14 cellular contexts compared by ENCODE assay signal in genomic region chr14:31418440-31418839, GRCh38. TPM values are rescaled to one million over a fixed set of nuclear protein-coding genes. Genes with fewer than 3 reads are reported as not detected.
DNase-seq lines count a peak whose midpoint lies in the region; ATAC-seq, FAIRE-seq and TF ChIP-seq lines count a peak whose summit lies in the region.
"Had no signal": no experiment of that assay in that cellular context is flagged by ENCODE, and none has a peak within 500 bp of the region (broad histone marks: within the 10 kb centered on the region; RNA-seq: fewer than 3 reads in every experiment).

No MANE protein-coding gene starts in this region.

- H3K4me3 ChIP-seq in GM12878 (no peak overlapping the region), neural progenitor cell (no peak overlapping the region)

- H3K9ac ChIP-seq in GM12878 (ENCODE audit: control insufficient read depth, insufficient read depth, low read length), result no peak overlapping the region
- H3K9ac ChIP-seq in neural progenitor cell, result no peak overlapping the region

- no peaks in the 10 kb centered on the region for H3K9me3 ChIP-seq in CD4-positive, alpha-beta T cell (ENCODE audit: control insufficient read depth, low read length)
- H3K9me3 ChIP-seq in GM12878 (replicated peaks; ENCODE audit: control insufficient read depth, insufficient read depth, low read length), result no peaks in the 10 kb centered on the region
- H3K9me3 ChIP-seq in neural progenitor cell (ENCODE audit: low read depth), result no peaks in the 10 kb centered on the region
- H3K9me3 ChIP-seq: stomach had no signal

- H4K20me1 ChIP-seq in GM12878 (ENCODE audit: control insufficient read depth, insufficient read depth) (no peaks in the 10 kb centered on the region), neural progenitor cell (ENCODE audit: low read depth) (no peaks in the 10 kb centered on the region)

- no peak for TF ChIP-seq POLR2A in GM12878 (IDR thresholded peaks at IDR 0.05; ENCODE audit: low read depth, low read length)

- peaks cover 9% of the 10 kb centered on the region for H3K36me3 Mint-ChIP-seq in CD4-positive, alpha-beta T cell (ENCODE audit: low read depth)
- H3K36me3 Mint-ChIP-seq in neural progenitor cell, result no peaks in the 10 kb centered on the region
- H3K36me3 Mint-ChIP-seq: activated naive CD8-positive, alpha-beta T cell had no signal

- H3K27ac ChIP-seq in CD4-positive, alpha-beta T cell (ENCODE audit: low read depth, low read length), result no peak overlapping the region
- H3K27ac ChIP-seq in GM12878 (ENCODE audit: control insufficient read depth, insufficient read depth), result no peak overlapping the region
- no peak overlapping the region for H3K27ac ChIP-seq in neural progenitor cell

- H3K27me3 ChIP-seq in CD4-positive, alpha-beta T cell (ENCODE audit: control insufficient read depth, insufficient read depth, low read length), result no peaks in the 10 kb centered on the region
- H3K27me3 ChIP-seq in GM12878 (replicated peaks in 1 of 2; ENCODE audit: control insufficient read depth in 2 of 2, insufficient read depth in 2 of 2, low read length in 1 of 2), result no peaks in the 10 kb centered on the region
- no peaks in the 10 kb centered on the region for H3K27me3 ChIP-seq in neural progenitor cell
- H3K27me3 ChIP-seq: stomach had no signal

- WGBS in GM12878 (ENCODE audit: insufficient coverage, insufficient replicate concordance, low lambda C conversion rate, missing lambda C conversion rate), result 96% methylated on average over 1 of the region's 1 CpG

- no peaks in the 10 kb centered on the region for H3K4me1 ChIP-seq in GM12878 (ENCODE audit: control insufficient read depth, insufficient read depth, low read length)
- H3K4me1 ChIP-seq in neural progenitor cell, result peaks cover 13% of the 10 kb centered on the region

- peaks cover 40% of the 10 kb centered on the region for H3K4me1 Mint-ChIP-seq in CD4-positive, alpha-beta T cell (ENCODE audit: low read depth)
- peaks cover 13% of the 10 kb centered on the region for H3K4me1 Mint-ChIP-seq in neural progenitor cell

- CTCF ChIA-PET in CD4-positive, alpha-beta T cell (lab: Charles Lee), result interaction anchor here (3.4 kb wide), 1 partner anchor 211 kb away, joined by 15 read pairs; the partner anchor contains the start of gene HECTD1
- CTCF ChIA-PET in GM12878 (lab: Yijun Ruan, JAX), result interaction anchor here (0.6 to 2.0 kb wide), 4 partner anchors 19 to 647 kb away, joined by 3 to 8 read pairs (median 3); no protein-coding TSS in a partner anchor

- H3K36me3 ChIP-seq in GM12878 (ENCODE audit: control insufficient read depth in 2 of 2, insufficient read depth in 2 of 2, low read length in 1 of 2), result no peaks in the 10 kb centered on the region
- H3K36me3 ChIP-seq in neural progenitor cell, result no peaks in the 10 kb centered on the region
- H3K36me3 ChIP-seq: stomach had no signal

- TF ChIP-seq EP300 in GM12878 (IDR thresholded peaks at IDR 0.05; ENCODE audit: borderline replicate concordance in 1 of 2, control insufficient read depth in 1 of 2, low read depth in 2 of 2, low read length in 2 of 2), result no peak

- no peak for TF ChIP-seq CTCF in CD4-positive, alpha-beta T cell (IDR thresholded peaks at IDR 0.05)
- TF ChIP-seq CTCF in GM12878 (IDR thresholded peaks at IDR 0.05 in 2 of 3, conservative IDR thresholded peaks at IDR 0.05 in 1 of 3; ENCODE audit: control insufficient read depth in 2 of 3, extremely low read depth in 1 of 3, insufficient read depth in 1 of 3, low read depth in 3 of 3, low read length in 3 of 3) (no peak), neural progenitor cell (IDR thresholded peaks at IDR 0.05) (no peak)

- intact Hi-C loops in CD4-positive, alpha-beta T cell (cut with DNase I, micrococcal nuclease), result loop anchor here in 1 of 2 experiments (5.0 kb wide), 2 partner anchors 391 to 654 kb away; partner anchors contain the start of genes AP4S1 and STRN3
- intact Hi-C loops in GM12878 (cut with micrococcal nuclease; ENCODE audit: unreplicated experiment), result no loop called here

- in situ Hi-C loops in KBM-7 (cut with MboI; ENCODE audit: low pct_unique_long_range_greater_than_20kb, low sequenced_read_pairs), result no loop called here
- in situ Hi-C loops in GM12878 (cut with MboI), result no loop called here

- POLR2A ChIA-PET in CD4-positive, alpha-beta T cell (lab: Charles Lee), result interaction anchor here (2.7 kb wide), 1 partner anchor 211 kb away, joined by 54 read pairs; the partner anchor contains the start of gene HECTD1
- POLR2A ChIA-PET in GM12878 (lab: Charles Lee), result interaction anchor here (0.6 to 1.0 kb wide), 2 partner anchors 19 to 129 kb away, joined by 3 to 11 read pairs; no protein-coding TSS in a partner anchor

- no peak overlapping the region for H3K27ac Mint-ChIP-seq in CD4-positive, alpha-beta T cell
- no peak overlapping the region for H3K27ac Mint-ChIP-seq in neural progenitor cell
- H3K27ac Mint-ChIP-seq: activated CD8-positive, alpha-beta memory T cell treated with anti-CD3 and anti-CD28 coated beads, Interleukin-2, amount 10 ng/mL, durations not matched to agents 7 days and 5 days; activated naive CD8-positive, alpha-beta T cell had no signal

- DNase-seq in CD4-positive, alpha-beta T cell, result no peak
- DNase-seq in KBM-7 (peak; percentile 20), GM12878 (ENCODE audit: low read depth, low spot score) (no peak), neural progenitor cell (ENCODE audit: low spot score) (no peak), urothelium cell line (ENCODE audit: low spot score) (no peak), NCI-H1105 (lab: John Stamatoyannopoulos, UW) (no peak), D341Med (ENCODE audit: low spot score) (no peak)
- DNase-seq: activated CD8-positive, alpha-beta memory T cell treated with anti-CD3 and anti-CD28 coated beads, Interleukin-2, amount 10 ng/mL, durations not matched to agents 7 days and 5 days; EL; MM.1S; NCI-H446; stomach had no signal

- H3K27me3 Mint-ChIP-seq in CD4-positive, alpha-beta T cell, result no peaks in the 10 kb centered on the region
- peaks cover 2% of the 10 kb centered on the region for H3K27me3 Mint-ChIP-seq in neural progenitor cell (ENCODE audit: insufficient read depth, low read depth)
- H3K27me3 Mint-ChIP-seq: activated naive CD8-positive, alpha-beta T cell had no signal

- RAD21 ChIA-PET in GM12878 (lab: Charles Lee; ENCODE audit: unreplicated experiment), result interaction anchor here (0.6 to 2.4 kb wide), 3 partner anchors 30 to 44 kb away, joined by 4 to 6 read pairs (median 5); no protein-coding TSS in a partner anchor

- H2AFZ ChIP-seq in GM12878 (ENCODE audit: control insufficient read depth, low read depth, low read length) (no peak overlapping the region), neural progenitor cell (replicated peaks) (no peak overlapping the region)

- TF ChIP-seq RAD21 in GM12878 (IDR thresholded peaks at IDR 0.05; ENCODE audit: insufficient read depth, low read depth, low read length), result no peak

- no peak for ATAC-seq in CD4-positive, alpha-beta T cell (ENCODE audit: poor library complexity)
- ATAC-seq in GM12878, result no peak
- ATAC-seq: activated CD8-positive, alpha-beta memory T cell treated with anti-CD3 and anti-CD28 coated beads, Interleukin-2, amount 10 ng/mL, durations not matched to agents 7 days and 5 days had no signal

- FAIRE-seq in GM12878 (lab: Jason Lieb, UNC) (no peak), urothelium cell line (lab: Jason Lieb, UNC) (no peak)
- FAIRE-seq: H1 had no signal

- H3K4me2 ChIP-seq in GM12878 (ENCODE audit: control insufficient read depth, insufficient read depth) (no peak overlapping the region), neural progenitor cell (peak overlapping the region; percentile 88)

- BruUV-seq in GM12878 (replicated peaks; lab: Mats Ljungman, UMichigan), result no TSS peak

- SMC1A ChIA-PET in GM12878 (lab: Charles Lee; ENCODE audit: uncharacterized antibody, unreplicated experiment), result interaction anchor here (1.8 kb wide), 1 partner anchor 8 kb away, joined by 4 read pairs; no protein-coding TSS in a partner anchor

- peaks cover 22% of the 10 kb centered on the region for H3F3A ChIP-seq in neural progenitor cell (ENCODE audit: low read depth)

- H3K9me3 Mint-ChIP-seq in CD4-positive, alpha-beta T cell, result no peaks in the 10 kb centered on the region
- H3K9me3 Mint-ChIP-seq in neural progenitor cell, result no peaks in the 10 kb centered on the region

- H3K79me2 ChIP-seq in GM12878 (ENCODE audit: control insufficient read depth, insufficient read depth, low read length) (no peaks in the 10 kb centered on the region; the same call in none of the 2 replicates), neural progenitor cell (ENCODE audit: low read depth) (peaks cover 51% of the 10 kb centered on the region)

- H3K4me3 Mint-ChIP-seq in CD4-positive, alpha-beta T cell, result peak overlapping the region; percentile 67
- peak overlapping the region; percentile 48 for H3K4me3 Mint-ChIP-seq in neural progenitor cell

RNA-seq across cellular contexts. Expression of gene HEATR5A, which starts 1.9 kb away (rescaled TPM):
- total RNA-seq in CD4-positive, alpha-beta T cell, result 1 to 10 TPM; 5.2 to 5.5 TPM
- total RNA-seq in GM12878 (2013; cell fraction: nucleolus; rRNA removed), result 24.3 and 36.7 TPM in 2 replicates
- total RNA-seq in GM12878 (2014; rRNA removed) (9.3 and 11.5 TPM in 2 replicates), GM12878 (2014; rRNA removed; fragmentation: Illumina TruSeq; extraction: Trizol) (9.7 and 10.1 TPM in 2 replicates), GM12878 (2021) (11.6 and 13.4 TPM in 2 replicates), neural progenitor cell (ENCODE audit: low replicate concordance) (12.9 and 34.7 TPM in 2 replicates)
- 4.7 TPM for polyA plus RNA-seq in GM12878 (2011; ENCODE audit: low read depth)
- polyA plus RNA-seq in GM12878 (2011; rRNA removed) (14.2 and 19.6 TPM in 2 replicates), GM12878 (2014; fragmentation: Illumina TruSeq; extraction: Trizol) (6.6 and 8.8 TPM in 2 replicates), GM12878 (2014; fragmentation: Nextera tagmentation; extraction: Ambion mirVana) (10 to 100 TPM; 25.4 to 37.1 TPM), GM12878 (2014; rRNA removed) (4.7 and 5.1 TPM in 2 replicates), GM12878 (2016; fragmentation: Nextera tagmentation; extraction: Ambion mirVana) (10 to 100 TPM; 19.2 to 20.9 TPM)
- polyA plus RNA-seq in GM12878 (2011; cell fraction: cytosol; rRNA removed), result 6.5 and 6.7 TPM in 2 replicates
- 5.0 and 6.2 TPM in 2 replicates for polyA plus RNA-seq in GM12878 (2011; cell fraction: nucleus; rRNA removed)
- 4.2 and 6.6 TPM in 2 replicates for polyA plus RNA-seq in GM12878 (2012)
- polyA minus RNA-seq in GM12878 (2011; rRNA and poly(A)+ RNA removed), result 18.8 and 22.4 TPM in 2 replicates
- 5.7 and 5.9 TPM in 2 replicates for polyA minus RNA-seq in GM12878 (2011; cell fraction: cytosol; rRNA and poly(A)+ RNA removed)
- 6.8 and 16.1 TPM in 2 replicates for polyA minus RNA-seq in GM12878 (2011; cell fraction: nucleus; rRNA and poly(A)+ RNA removed)

RNA-seq across cellular contexts. Expression of gene DTD2, which starts 38.9 kb away (rescaled TPM):
- total RNA-seq in CD4-positive, alpha-beta T cell, result 1 to 10 TPM; 4.6 to 5.7 TPM
- total RNA-seq in GM12878 (2013; cell fraction: nucleolus; rRNA removed), result 24.6 and 25.6 TPM in 2 replicates
- 32.8 and 35.9 TPM in 2 replicates for total RNA-seq in GM12878 (2014; rRNA removed)
- total RNA-seq in GM12878 (2014; rRNA removed; fragmentation: Illumina TruSeq; extraction: Trizol), result 20.2 and 20.8 TPM in 2 replicates
- 22.2 and 22.7 TPM in 2 replicates for total RNA-seq in GM12878 (2021)
- 4.9 TPM for polyA plus RNA-seq in GM12878 (2011; ENCODE audit: low read depth)
- 15.7 and 23.3 TPM in 2 replicates for polyA plus RNA-seq in GM12878 (2011; rRNA removed)
- polyA plus RNA-seq in GM12878 (2011; cell fraction: cytosol; rRNA removed), result 14.6 and 15.1 TPM in 2 replicates
- polyA plus RNA-seq in GM12878 (2011; cell fraction: nucleus; rRNA removed), result 3.1 and 5.3 TPM in 2 replicates
- 9.0 and 9.2 TPM in 2 replicates for polyA plus RNA-seq in GM12878 (2012)
- 16.2 and 18.5 TPM in 2 replicates for polyA plus RNA-seq in GM12878 (2014; fragmentation: Illumina TruSeq; extraction: Trizol)
- polyA plus RNA-seq in GM12878 (2014; fragmentation: Nextera tagmentation; extraction: Ambion mirVana), result 1 to 10 TPM; 4.5 to 5.4 TPM
- polyA plus RNA-seq in GM12878 (2014; rRNA removed), result 23.3 and 26.0 TPM in 2 replicates
- polyA plus RNA-seq in GM12878 (2016; fragmentation: Nextera tagmentation; extraction: Ambion mirVana), result 10 to 100 TPM; 12.3 to 12.4 TPM
- 11.0 and 15.7 TPM in 2 replicates for polyA minus RNA-seq in GM12878 (2011; rRNA and poly(A)+ RNA removed)
- polyA minus RNA-seq in GM12878 (2011; cell fraction: cytosol; rRNA and poly(A)+ RNA removed), result 7.8 and 13.9 TPM in 2 replicates
- 8.3 and 13.9 TPM in 2 replicates for polyA minus RNA-seq in GM12878 (2011; cell fraction: nucleus; rRNA and poly(A)+ RNA removed)
- 8.6 and 11.9 TPM in 2 replicates for total RNA-seq in neural progenitor cell (ENCODE audit: low replicate concordance)
